18 cellular contexts compared by ENCODE assay signal in the genomic region with DNA sequence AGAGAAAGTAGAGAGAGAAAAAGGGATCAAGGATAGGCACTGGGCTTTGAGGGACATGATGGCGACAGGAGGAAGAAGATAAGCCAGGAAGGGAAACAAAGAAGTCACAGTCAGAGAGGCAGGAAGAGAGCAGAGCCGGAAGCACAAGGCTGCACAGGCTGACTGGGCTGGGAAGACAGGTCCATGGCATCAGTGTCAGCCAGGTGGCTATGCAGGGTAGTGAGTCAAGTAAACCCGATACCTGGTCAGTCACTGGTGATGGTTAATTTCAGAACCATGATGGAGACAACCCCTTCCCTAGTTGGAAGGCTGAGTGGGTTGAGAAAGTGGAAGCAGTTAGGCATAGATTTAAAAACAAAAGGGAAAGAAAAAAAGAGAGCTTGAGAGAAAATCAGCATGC.
"Had no signal": no experiment of that assay in that cellular context is flagged by ENCODE, and none has a peak within 500 bp of the region (broad histone marks: within the 10 kb centered on the region; RNA-seq: fewer than 3 reads in every experiment).

No MANE protein-coding gene starts in this region.

- H3K4me3 Mint-ChIP-seq: activated naive CD8-positive, alpha-beta T cell; nephron progenitor cell; stimulated activated naive B cell treated with anti-CD40 and anti-IgM and Interleukin-4, amounts not matched to agents 10 μg/mL and 1 μg/mL and 100 μg/mL, for 72 hours had no signal

- FAIRE-seq: bronchial epithelial cell had no signal

- H3K4me3 ChIP-seq: gastrocnemius medialis, left ventricle myocardium inferior, upper lobe of right lung had no signal

- H3K27ac Mint-ChIP-seq: activated naive CD8-positive, alpha-beta T cell; nephron progenitor cell; stimulated activated naive B cell treated with anti-CD40 and anti-IgM and Interleukin-4, amounts not matched to agents 10 μg/mL and 1 μg/mL and 100 μg/mL, for 72 hours had no signal

- H3K36me3 Mint-ChIP-seq: activated naive CD8-positive, alpha-beta T cell; stimulated activated naive B cell treated with anti-CD40 and anti-IgM and Interleukin-4, amounts not matched to agents 10 μg/mL and 1 μg/mL and 100 μg/mL, for 72 hours had no signal

- ATAC-seq: gastrocnemius medialis; sciatic nerve; stimulated activated naive B cell treated with anti-CD40 and anti-IgM and Interleukin-4, amounts not matched to agents 10 μg/mL and 1 μg/mL and 100 μg/mL, for 72 hours; upper lobe of right lung had no signal

- H3K9me3 Mint-ChIP-seq: stimulated activated naive B cell treated with anti-CD40 and anti-IgM and Interleukin-4, amounts not matched to agents 10 μg/mL and 1 μg/mL and 100 μg/mL, for 72 hours had no signal

- H3K4me1 Mint-ChIP-seq: nephron progenitor cell; stimulated activated naive B cell treated with anti-CD40 and anti-IgM and Interleukin-4, amounts not matched to agents 10 μg/mL and 1 μg/mL and 100 μg/mL, for 72 hours had no signal

- DNase-seq: activated CD4-positive, alpha-beta T cell treated with anti-CD3 and anti-CD28 coated beads, Interleukin-2, amount 50 U/mL, for 1 hour; activated CD8-positive, alpha-beta memory T cell treated with anti-CD3 and anti-CD28 coated beads, Interleukin-2, amount 50 U/mL, for 48 hours; activated gamma-delta T cell treated with Interleukin-2 at 50 U/mL for 16 hours; activated T-cell treated with anti-CD3 and anti-CD28 coated beads, Interleukin-2, amount 50 U/mL, for 48 hours; effector CD4-positive, alpha-beta T cell; gastrocnemius medialis; head of caudate nucleus; left ventricle myocardium inferior; mammary epithelial cell; midbrain; nephron progenitor cell; nucleus accumbens; stimulated activated CD4-positive, alpha-beta T cell treated with anti-CD3 and anti-CD28 coated beads, Interleukin-4, amount 100 ng/mL, for 4 hours; stimulated activated naive B cell treated with anti-CD40 and anti-IgM and Interleukin-4, amounts not matched to agents 10 μg/mL and 1 μg/mL and 100 μg/mL, for 72 hours; upper lobe of right lung had no signal
